8 cellular contexts compared by ENCODE assay signal in genomic region chr14:90399541-90400444, GRCh38. TPM values are rescaled to one million over a fixed set of nuclear protein-coding genes. Genes with fewer than 3 reads are reported as not detected.
DNase-seq lines count a peak whose midpoint lies in the region; ATAC-seq and TF ChIP-seq lines count a peak whose summit lies in the region.

No MANE protein-coding gene starts in this region.

- peaks cover 0 to 6% of the 10 kb centered on the region in 2 donors for H3K4me1 ChIP-seq in breast epithelium
- peaks cover 30 to 66% (median 55%) of the 10 kb centered on the region in 6 donors for H3K4me1 ChIP-seq in spleen

- H3K36me3 ChIP-seq in WERI-Rb-1 (peaks cover 41% of the 10 kb centered on the region), breast epithelium (peaks cover 9% of the 10 kb centered on the region), spleen (peaks cover 7 to 50% (median 47%) of the 10 kb centered on the region in 6 donors)

- H3K4me3 ChIP-seq in WERI-Rb-1 (ENCODE audit: low read depth, low read length) (no peak overlapping the region), breast epithelium (peak overlapping the region; percentile 93 to 97 (median 96)), spleen (peak overlapping the region; percentile 91 to 100 (median 100))

- TF ChIP-seq CTCF in WERI-Rb-1 (IDR thresholded peaks at IDR 0.05; ENCODE audit: low read depth, low read length) (peak; percentile 99), breast epithelium (IDR thresholded peaks at IDR 0.05) (peak; percentile 81 to 99 (median 99)), spleen (IDR thresholded peaks at IDR 0.05 in 8 of 11, conservative IDR thresholded peaks at IDR 0.05 in 3 of 11) (peak; percentile 95 to 100 (median 99))

- intact Hi-C loops in breast epithelium (cut with DNase I; ENCODE audit: low total_unique reads) (loop anchor here (5.0 kb wide), 1 partner anchor 123 kb away; no protein-coding TSS in a partner anchor), spleen (cut with DNase I; ENCODE audit: low total_unique reads) (loop anchor here (5.0 kb wide), 1 partner anchor 298 kb away; no protein-coding TSS in a partner anchor)

- in situ Hi-C loops in ACHN (cut with HindIII; ENCODE audit: low pct_ligation_motif_present, low pct_unique_long_range_greater_than_20kb, low sequenced_read_pairs): no loop called here

- peaks cover 4% of the 10 kb centered on the region for H3K27me3 ChIP-seq in WERI-Rb-1 (ENCODE audit: insufficient read depth, low read depth, severe bottlenecking)
- H3K27me3 ChIP-seq in breast epithelium: no peaks in the 10 kb centered on the region
- H3K27me3 ChIP-seq in spleen (replicated peaks in 1 of 7): no peaks in the 10 kb centered on the region

- H3K27ac ChIP-seq in WERI-Rb-1 (no peak overlapping the region), breast epithelium (peak overlapping the region; percentile 94 to 96), spleen (peak overlapping the region; percentile 90 to 98 (median 95))

- DNase-seq in ACHN (peak; percentile 88), NCI-H2171 treated with DMSO at 0.1 percent for 48 hours (lab: John Stamatoyannopoulos, UW) (peak; percentile 98), WERI-Rb-1 (peak; percentile 91), breast epithelium (ENCODE audit: low spot score in 2 of 2) (peak; percentile 85 to 90), islet precursor cell (peak; percentile 93), spleen (peak; percentile 95)

- H3K9me3 ChIP-seq in WERI-Rb-1 (ENCODE audit: severe bottlenecking) (no peaks in the 10 kb centered on the region), breast epithelium (no peaks in the 10 kb centered on the region), spleen (no peaks in the 10 kb centered on the region)

- ATAC-seq in GM18861 (IDR thresholded peaks at IDR 0.05; ENCODE audit: unreplicated experiment): peak; percentile 65
- peak; percentile 50 for ATAC-seq in HG03108 (IDR thresholded peaks at IDR 0.05; ENCODE audit: unreplicated experiment)

- 26 to 34% (median 30%) methylated on average over 14 of the region's 14 CpGs for WGBS in spleen, 5 donors

- no peak for TF ChIP-seq POLR2A in breast epithelium (IDR thresholded peaks at IDR 0.05)
- TF ChIP-seq POLR2A in spleen (IDR thresholded peaks at IDR 0.05): no peak

RNA-seq across cellular contexts. Expression of gene CALM1, which starts 3.0 kb away (rescaled TPM):
- 100 to 1,000 TPM; 186 to 332 (median 237) TPM for total RNA-seq in breast epithelium
- total RNA-seq in spleen: 100 to 1,000 TPM; 294 to 483 (median 387) TPM
- 100 to 1,000 TPM; 188 to 292 (median 256) TPM for polyA plus RNA-seq in spleen
